12 cellular contexts compared by ENCODE assay signal in genomic region chr15:74200394-74200793, GRCh38. TPM values are rescaled to one million over a fixed set of nuclear protein-coding genes. Genes with fewer than 3 reads are reported as not detected.
A peak's percentile ranks its signal among the peaks of the same experiment; 100 is the strongest.
DNase-seq lines count a peak whose midpoint lies in the region; ATAC-seq and TF ChIP-seq lines count a peak whose summit lies in the region.
"Had no signal": no experiment of that assay in that cellular context is flagged by ENCODE, and none has a peak within 500 bp of the region (broad histone marks: within the 10 kb centered on the region; RNA-seq: fewer than 3 reads in every experiment).

No MANE protein-coding gene starts in this region.

- TF ChIP-seq CTCF in left ventricle myocardium inferior (IDR thresholded peaks at IDR 0.05; ENCODE audit: borderline replicate concordance) (no peak), brain (conservative IDR thresholded peaks at IDR 0.05) (no peak), uterus (IDR thresholded peaks at IDR 0.05) (no peak)

- H3K4me3 Mint-ChIP-seq in brain = peak overlapping the region in 3 of 5 experiments; percentile 74 to 82 (median 79)

- H3K4me1 ChIP-seq in left ventricle myocardium inferior = peaks cover 39% of the 10 kb centered on the region
- peaks cover 5 to 6% of the 10 kb centered on the region in 2 donors for H3K4me1 ChIP-seq in uterus
- H3K4me1 ChIP-seq: parathyroid adenoma had no signal

- H3K9me3 Mint-ChIP-seq in brain = no peaks in the 10 kb centered on the region

- H3K4me1 Mint-ChIP-seq in brain = peaks cover 72% of the 10 kb centered on the region

- no peak overlapping the region for H3K27ac ChIP-seq in left ventricle myocardium inferior (replicated peaks)
- H3K27ac ChIP-seq in uterus = peak overlapping the region; percentile 15 to 35
- H3K27ac ChIP-seq: parathyroid adenoma had no signal

- peak overlapping the region; percentile 69 to 96 (median 80) for H3K27ac Mint-ChIP-seq in brain

- H3K9me3 ChIP-seq in left ventricle myocardium inferior (replicated peaks) (no peaks in the 10 kb centered on the region), uterus (no peaks in the 10 kb centered on the region)

- ATAC-seq in Right ventricle myocardium superior (ENCODE audit: poor library complexity) = peak; percentile 53
- ATAC-seq in left lobe of liver = peak; percentile 17
- ATAC-seq in GM19023 (IDR thresholded peaks at IDR 0.05; ENCODE audit: unreplicated experiment) = no peak

- intact Hi-C loops in Right ventricle myocardium superior (cut with DNase I) (no loop called here), left ventricle myocardium inferior (cut with micrococcal nuclease) (no loop called here), uterus (cut with DNase I; ENCODE audit: low total_unique reads) (no loop called here)

- H3K4me3 ChIP-seq in left ventricle myocardium inferior = no peak overlapping the region
- no peak overlapping the region for H3K4me3 ChIP-seq in uterus

- no peaks in the 10 kb centered on the region for H3K36me3 ChIP-seq in left ventricle myocardium inferior
- no peaks in the 10 kb centered on the region for H3K36me3 ChIP-seq in uterus

- TF ChIP-seq POLR2A in uterus (IDR thresholded peaks at IDR 0.05) = no peak

- H3K27me3 ChIP-seq in left ventricle myocardium inferior (ENCODE audit: low read depth) (no peaks in the 10 kb centered on the region), uterus (no peaks in the 10 kb centered on the region)

- H3K27me3 Mint-ChIP-seq in brain = peaks cover 3% of the 10 kb centered on the region

- no peak for DNase-seq in Right ventricle myocardium superior
- DNase-seq in left ventricle myocardium inferior = no peak
- DNase-seq in left lobe of liver (ENCODE audit: low spot score) = no peak
- peak; percentile 66 to 69 for DNase-seq in uterus
- no peak for DNase-seq in NCI-H1105 (lab: John Stamatoyannopoulos, UW)
- no peak for DNase-seq in NOMO-1 treated with DMSO at 0.1 percent for 48 hours (lab: John Stamatoyannopoulos, UW; ENCODE audit: unreplicated experiment)
- DNase-seq: activated effector memory CD4-positive, alpha-beta T cell treated with Interleukin-2 at 50 U/mL for 16 hours; glutamatergic neuron; Kasumi-1 had no signal

- no peaks in the 10 kb centered on the region for H3K36me3 Mint-ChIP-seq in brain

RNA-seq across cellular contexts. Expression of gene STRA6, which starts 2.2 kb away (rescaled TPM):
- total RNA-seq in Right ventricle myocardium superior (not detected), left ventricle myocardium inferior (not detected), left lobe of liver (not detected), uterus (10 to 100 TPM in 2 of 4 donors, under 1 TPM in 1, not detected in 1; 0.26 to 62.6 (median 11.6) TPM)
- 1.1 TPM for polyA plus RNA-seq in brain (ENCODE audit: insufficient read depth, low read depth, low replicate concordance)

RNA-seq across cellular contexts. Expression of gene ISLR, which starts 26.9 kb away (rescaled TPM):
- total RNA-seq in Right ventricle myocardium superior = 11.6 TPM
- 12.7 TPM for total RNA-seq in left ventricle myocardium inferior
- 13.7 TPM for polyA plus RNA-seq in brain (ENCODE audit: insufficient read depth, low read depth, low replicate concordance)
- total RNA-seq in left lobe of liver = 2.3 TPM
- 100 to 1,000 TPM; 170 to 215 (median 201) TPM for total RNA-seq in uterus

RNA-seq across cellular contexts. Expression of gene CCDC33, which starts 35.7 kb away (rescaled TPM):
- not detected for total RNA-seq in Right ventricle myocardium superior
- total RNA-seq in left ventricle myocardium inferior = 0.11 TPM
- polyA plus RNA-seq in brain (ENCODE audit: insufficient read depth, low read depth, low replicate concordance) = 0.46 TPM
- total RNA-seq in left lobe of liver = not detected
- total RNA-seq in uterus = 1 to 10 TPM; 1.4 to 2.8 (median 1.7) TPM

Comparison
In these comparisons a context has a peak if more than half of its experiments do, and no peak if none do; other contexts are left out.
1. DNase-seq: peak in uterus (2 of 2); none in Right ventricle myocardium superior (single experiment), left ventricle myocardium inferior (single experiment), left lobe of liver (single experiment), NCI-H1105 (single experiment) and NOMO-1 treated with DMSO at 0.1 percent for 48 hours (single experiment).
2. RNA of gene ISLR, which starts 26.9 kb away (total RNA-seq): 170 to 215 TPM in uterus; 12.7 TPM in left ventricle myocardium inferior (single experiment), 11.6 TPM in Right ventricle myocardium superior (single experiment) and 2.3 TPM in left lobe of liver (single experiment); every median in the first group is over 10 times any median in the second.